20 cellular contexts compared by ENCODE assay signal in genomic region chr1:65359888-65360287, GRCh38. TPM values are rescaled to one million over a fixed set of nuclear protein-coding genes. Genes with fewer than 3 reads are reported as not detected.
DNase-seq lines count a peak whose midpoint lies in the region; ATAC-seq, FAIRE-seq and TF ChIP-seq lines count a peak whose summit lies in the region.
"Had no signal": no experiment of that assay in that cellular context is flagged by ENCODE, and none has a peak within 500 bp of the region (broad histone marks: within the 10 kb centered on the region; RNA-seq: fewer than 3 reads in every experiment).

No MANE protein-coding gene starts in this region.

- ATAC-seq in K562 (no peak), GM18519 (IDR thresholded peaks at IDR 0.05; ENCODE audit: low FRiP score, unreplicated experiment) (no peak)

- H4K20me1 ChIP-seq in K562 (replicated peaks; ENCODE audit: control insufficient read depth, insufficient read depth, low read length): 0 out of 2 replicates have a peak, but pooled peaks cover 4% of the 10 kb centered on the region

- intact Hi-C loops in K562 (cut with micrococcal nuclease) (loop anchor here (5.0 kb wide), 1 partner anchor 48 kb away; no protein-coding TSS in a partner anchor), esophagus muscularis mucosa (cut with DNase I) (no loop called here)

- H3K36me3 ChIP-seq in K562 (ENCODE audit: control insufficient read depth, insufficient read depth, low read length): peaks cover 25% of the 10 kb centered on the region; the same call in 2 of the 3 replicates
- H3K36me3 ChIP-seq in esophagus muscularis mucosa: no peaks in the 10 kb centered on the region

- 77% methylated on average over 3 of the region's 3 CpGs for WGBS in K562 (ENCODE audit: insufficient coverage, low coverage, missing lambda C conversion rate)
- 75% methylated on average over 3 of the region's 3 CpGs for WGBS in esophagus muscularis mucosa

- no peak for TF ChIP-seq POLR2A in K562 (conservative IDR thresholded peaks at IDR 0.05)
- no peak for TF ChIP-seq POLR2A in esophagus muscularis mucosa (IDR thresholded peaks at IDR 0.05; ENCODE audit: low read depth)
- no peak for TF ChIP-seq POLR2A in H54 (IDR thresholded peaks at IDR 0.05; ENCODE audit: low read depth, low read length)

- no peaks in the 10 kb centered on the region for H3K9me1 ChIP-seq in K562 (ENCODE audit: control insufficient read depth, insufficient read depth, low read length)

- H3K27me3 Mint-ChIP-seq in mesothelial cell of epicardium (ENCODE audit: low read depth): no peaks in the 10 kb centered on the region
- H3K27me3 Mint-ChIP-seq: CD4-positive, alpha-beta T cell had no signal

- TF ChIP-seq CTCF in AG10803 (conservative IDR thresholded peaks at IDR 0.05; ENCODE audit: low read length): no peak
- TF ChIP-seq CTCF in K562 (IDR thresholded peaks at IDR 0.05 in 2 of 3, conservative IDR thresholded peaks at IDR 0.05 in 1 of 3; ENCODE audit: insufficient read depth in 2 of 3, low read depth in 1 of 3, low read length in 3 of 3): no peak
- no peak for TF ChIP-seq CTCF in esophagus muscularis mucosa (IDR thresholded peaks at IDR 0.05)
- TF ChIP-seq CTCF in mesothelial cell of epicardium (IDR thresholded peaks at IDR 0.05; ENCODE audit: unreplicated experiment): no peak

- no peak overlapping the region for H3K4me3 ChIP-seq in AG10803 (ENCODE audit: low read length)
- no peak overlapping the region for H3K4me3 ChIP-seq in K562
- H3K4me3 ChIP-seq in esophagus muscularis mucosa: no peak overlapping the region

- FAIRE-seq in K562 (lab: Jason Lieb, UNC) (no peak), H54 (lab: Jason Lieb, UNC) (no peak), frontal cortex (lab: Jason Lieb, UNC) (no peak)
- FAIRE-seq: GM19239, H1 had no signal

- H3K4me3 Mint-ChIP-seq in mesothelial cell of epicardium: no peak overlapping the region
- H3K4me3 Mint-ChIP-seq: CD4-positive, alpha-beta T cell had no signal

- peaks cover 5% of the 10 kb centered on the region for H3K9me3 Mint-ChIP-seq in mesothelial cell of epicardium
- H3K9me3 Mint-ChIP-seq: CD4-positive, alpha-beta T cell had no signal

- in situ Hi-C loops in K562 (cut with MboI): no loop called here

- DNase-seq in AG10803 (ENCODE audit: low read depth): peak; percentile 3
- no peak for DNase-seq in K562 (ENCODE audit: extremely low read depth in 1 of 4, low spot score in 3 of 4)
- DNase-seq in esophagus muscularis mucosa (ENCODE audit: extremely low spot score): peak; percentile 14
- DNase-seq in mesothelial cell of epicardium (ENCODE audit: low spot score in 2 of 2, unreplicated experiment in 2 of 2): no peak
- no peak for DNase-seq in activated naive CD4-positive, alpha-beta T cell treated with Interleukin-2 at 50 U/mL for 16 hours
- DNase-seq in H54 (ENCODE audit: insufficient read length, low spot score): no peak
- DNase-seq in frontal cortex (ENCODE audit: low spot score in 2 of 2): no peak
- DNase-seq: 8988T; AML-193; Caco-2; CD4-positive, alpha-beta T cell; GF-D8; HCEC 1CT; IMR-90; KBM-7 had no signal

- POLR2A ChIA-PET in K562 (lab: Yijun Ruan, JAX): interaction anchor here (0.8 to 1.5 kb wide), 3 partner anchors 9 to 38 kb away, joined by 4 to 7 read pairs (median 5); no protein-coding TSS in a partner anchor

- no peak overlapping the region for H3K4me2 ChIP-seq in K562 (ENCODE audit: insufficient read depth, low read length)

- CTCF ChIA-PET in K562 (lab: Yijun Ruan, JAX; ENCODE audit: low intra/inter-chr PET ratio): no interaction called here

- peak overlapping the region; percentile 78 for H3K27ac Mint-ChIP-seq in mesothelial cell of epicardium
- H3K27ac Mint-ChIP-seq: CD4-positive, alpha-beta T cell had no signal

- no peak overlapping the region for H2AFZ ChIP-seq in K562 (ENCODE audit: low read depth, low read length)

- no peak for TF ChIP-seq RAD21 in K562 (CRISPR knock-in tag; conservative IDR thresholded peaks at IDR 0.05 in 1 of 2, IDR thresholded peaks at IDR 0.05 in 1 of 2)

- peaks cover 4% of the 10 kb centered on the region for H3K36me3 Mint-ChIP-seq in mesothelial cell of epicardium

- peaks cover 74% of the 10 kb centered on the region for H3K79me2 ChIP-seq in K562 (ENCODE audit: control insufficient read depth, insufficient read depth, low read length)

- no peak overlapping the region for H3K9ac ChIP-seq in K562 (ENCODE audit: insufficient read depth in 1 of 2, low read depth in 2 of 2, low read length in 2 of 2)

- no peak overlapping the region for H3K27ac ChIP-seq in K562 (ENCODE audit: extremely low read depth, low read depth, low read length)
- no peak overlapping the region for H3K27ac ChIP-seq in esophagus muscularis mucosa (replicated peaks in 1 of 4)
- H3K27ac ChIP-seq: C4-2B, HL-60 had no signal

- H3K4me1 Mint-ChIP-seq in mesothelial cell of epicardium: peaks cover 24% of the 10 kb centered on the region

- no peaks in the 10 kb centered on the region for H3K9me3 ChIP-seq in K562 (replicated peaks; ENCODE audit: control insufficient read depth, insufficient read depth, low read depth, low read length)
- no peaks in the 10 kb centered on the region for H3K9me3 ChIP-seq in esophagus muscularis mucosa
- H3K9me3 ChIP-seq: Caco-2 had no signal

- BruUV-seq in K562 (replicated peaks; lab: Mats Ljungman, UMichigan): no TSS peak

- H3K4me1 ChIP-seq in K562 (replicated peaks in 1 of 2; ENCODE audit: control insufficient read depth in 2 of 2, insufficient read depth in 2 of 2, low read length in 2 of 2) (no peaks in the 10 kb centered on the region), esophagus muscularis mucosa (no peaks in the 10 kb centered on the region)
- H3K4me1 ChIP-seq: Caco-2 had no signal

- TF ChIP-seq EP300 in K562 (IDR thresholded peaks at IDR 0.05; ENCODE audit: low read length): no peak
- TF ChIP-seq EP300 in esophagus muscularis mucosa (IDR thresholded peaks at IDR 0.05): no peak

- H3K27me3 ChIP-seq in K562 (ENCODE audit: control insufficient read depth in 2 of 2, insufficient read depth in 2 of 2, low read length in 2 of 2) (no peaks in the 10 kb centered on the region), esophagus muscularis mucosa (no peaks in the 10 kb centered on the region)

TF ChIP-seq in K562, 482 proteins besides CTCF, POLR2A, EP300 and RAD21:
- TF ChIP-seq MAFG (tag; conservative IDR thresholded peaks at IDR 0.05) (0 out of 2 replicates have a peak, but pooled peaks have one; percentile 11), ZNF316 (IDR thresholded peaks at IDR 0.05) (peak; percentile 43; the same call in 1 of the 2 replicates), C11orf30 (IDR thresholded peaks at IDR 0.05; ENCODE audit: low read depth) (peak; percentile 32; the same call in 1 of the 2 replicates)
- TF ChIP-seq, protein P1, sequence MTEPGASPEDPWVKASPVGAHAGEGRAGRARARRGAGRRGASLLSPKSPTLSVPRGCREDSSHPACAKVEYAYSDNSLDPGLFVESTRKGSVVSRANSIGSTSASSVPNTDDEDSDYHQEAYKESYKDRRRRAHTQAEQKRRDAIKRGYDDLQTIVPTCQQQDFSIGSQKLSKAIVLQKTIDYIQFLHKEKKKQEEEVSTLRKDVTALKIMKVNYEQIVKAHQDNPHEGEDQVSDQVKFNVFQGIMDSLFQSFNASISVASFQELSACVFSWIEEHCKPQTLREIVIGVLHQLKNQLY (CRISPR knock-in tag; conservative IDR thresholded peaks at IDR 0.05): no peak

RNA-seq across cellular contexts. Expression of gene DNAJC6, which starts 50.5 kb away (rescaled TPM):
- total RNA-seq in K562 (2011; cell fraction: chromatin; rRNA removed; ENCODE audit: low replicate concordance): 83.6 and 231 TPM in 2 replicates
- total RNA-seq in K562 (2011; cell fraction: nucleolus; rRNA removed): 29.2 and 43.3 TPM in 2 replicates
- total RNA-seq in K562 (2011; cell fraction: nucleoplasm; rRNA removed): 81.3 and 133 TPM in 2 replicates
- 24.3 and 33.1 TPM in 2 replicates for total RNA-seq in K562 (2014; rRNA removed)
- total RNA-seq in K562 (2014; rRNA removed; fragmentation: Illumina TruSeq; extraction: Trizol): 41.4 and 43.8 TPM in 2 replicates
- 26.8 and 28.0 TPM in 2 replicates for total RNA-seq in K562 (2015; rRNA removed; fragmentation: Illumina TruSeq; extraction: Trizol)
- 44.5 and 45.5 TPM in 2 replicates for total RNA-seq in K562 (2021)
- polyA plus RNA-seq in K562 (2011; rRNA removed): 59.4 and 78.7 TPM in 2 replicates
- polyA plus RNA-seq in K562 (2011; cell fraction: cytosol; rRNA removed): 36.5 and 44.9 TPM in 2 replicates
- polyA plus RNA-seq in K562 (2011; cell fraction: nucleus; rRNA removed): 67.4 and 73.5 TPM in 2 replicates
- 21.9 and 27.0 TPM in 2 replicates for polyA plus RNA-seq in K562 (2012)
- polyA plus RNA-seq in K562 (2014; fragmentation: Illumina TruSeq; extraction: Trizol): 44.7 and 49.7 TPM in 2 replicates
- polyA plus RNA-seq in K562 (2014; fragmentation: Nextera tagmentation; extraction: Ambion mirVana): 1 to 10 TPM; 6.7 to 8.2 TPM
- polyA plus RNA-seq in K562 (2014; rRNA removed): 24.0 and 28.1 TPM in 2 replicates
- polyA minus RNA-seq in K562 (2011; rRNA and poly(A)+ RNA removed): 118 and 129 TPM in 2 replicates
- 41.0 and 50.6 TPM in 2 replicates for polyA minus RNA-seq in K562 (2011; cell fraction: cytosol; rRNA and poly(A)+ RNA removed)
- polyA minus RNA-seq in K562 (2011; cell fraction: nucleus; rRNA and poly(A)+ RNA removed): 73.6 and 103 TPM in 2 replicates
- total RNA-seq in esophagus muscularis mucosa: 1 to 10 TPM; 3.7 to 8.3 (median 4.4) TPM
- total RNA-seq in mesothelial cell of epicardium: 18.1 to 20.3 TPM (median 19.4 TPM) in 3 replicates
- total RNA-seq in frontal cortex: 120 TPM

Comparison
In these comparisons a context has a peak if more than half of its experiments do, and no peak if none do; other contexts are left out.
1. DNase-seq: peak in AG10803 (single experiment) and esophagus muscularis mucosa (single experiment); none in K562 (0 of 4), mesothelial cell of epicardium (0 of 2), activated naive CD4-positive, alpha-beta T cell treated with Interleukin-2 at 50 U/mL for 16 hours (single experiment), H54 (single experiment) and frontal cortex (0 of 2).